In the genomic region with DNA sequence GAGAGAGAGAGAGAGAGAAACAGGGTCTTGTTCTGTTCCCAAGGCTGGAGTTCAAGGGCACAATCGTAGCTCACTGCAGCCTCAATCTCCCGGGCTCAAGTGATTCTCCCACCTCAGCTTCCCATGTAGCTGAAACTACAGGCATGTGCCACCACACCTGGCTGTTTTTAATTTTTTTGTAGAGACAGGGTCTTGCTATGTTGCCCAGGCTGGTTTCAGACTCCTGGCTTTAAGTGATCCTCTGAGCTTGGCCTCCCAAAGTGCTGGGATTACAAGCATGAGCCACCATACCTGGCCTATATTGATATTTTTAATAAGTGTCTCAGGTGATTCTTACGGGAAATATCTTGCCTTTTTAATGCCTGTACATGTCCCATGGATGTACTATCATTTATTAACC, we compare ENCODE assay signal across 13 cellular contexts. TPM values are rescaled to one million over a fixed set of nuclear protein-coding genes. Genes with fewer than 3 reads are reported as not detected.
DNase-seq lines count a peak whose midpoint lies in the region; ATAC-seq and TF ChIP-seq lines count a peak whose summit lies in the region.
"Had no signal": no experiment of that assay in that cellular context is flagged by ENCODE, and none has a peak within 500 bp of the region (broad histone marks: within the 10 kb centered on the region; RNA-seq: fewer than 3 reads in every experiment).

No MANE protein-coding gene starts in this region.

- no peaks in the 10 kb centered on the region for H3K9me3 Mint-ChIP-seq in neural progenitor cell
- no peaks in the 10 kb centered on the region for H3K9me3 Mint-ChIP-seq in type B pancreatic cell
- no peaks in the 10 kb centered on the region for H3K9me3 Mint-ChIP-seq in CD4-positive, alpha-beta T cell
- H3K9me3 Mint-ChIP-seq: CD4-positive, CD25-positive, alpha-beta regulatory T cell had no signal

- H2AFZ ChIP-seq in neural progenitor cell (replicated peaks) (no peak overlapping the region), OCI-LY7 (ENCODE audit: low read length) (no peak overlapping the region)

- no peaks in the 10 kb centered on the region for H3F3A ChIP-seq in neural progenitor cell (ENCODE audit: low read depth)

- no peaks in the 10 kb centered on the region for H3K36me3 ChIP-seq in left ventricle myocardium inferior
- H3K36me3 ChIP-seq in neural progenitor cell, result no peaks in the 10 kb centered on the region
- no peaks in the 10 kb centered on the region for H3K36me3 ChIP-seq in OCI-LY7 (ENCODE audit: insufficient read depth, low read length)

- H3K4me2 ChIP-seq in neural progenitor cell, result no peak overlapping the region
- H3K4me2 ChIP-seq in OCI-LY7 (ENCODE audit: low read length), result no peak overlapping the region

- H3K27ac ChIP-seq in left ventricle myocardium inferior (replicated peaks), result peak overlapping the region; percentile 79
- H3K27ac ChIP-seq in neural progenitor cell, result no peak overlapping the region
- no peak overlapping the region for H3K27ac ChIP-seq in OCI-LY7 (ENCODE audit: low read depth, low read length, poor library complexity, severe bottlenecking)
- H3K27ac ChIP-seq in CD4-positive, alpha-beta T cell (ENCODE audit: low read depth, low read length), result no peak overlapping the region
- H3K27ac ChIP-seq: 22Rv1 had no signal

- H3K9me3 ChIP-seq in left ventricle myocardium inferior (replicated peaks) (no peaks in the 10 kb centered on the region), neural progenitor cell (ENCODE audit: low read depth) (no peaks in the 10 kb centered on the region), OCI-LY7 (ENCODE audit: low read length) (no peaks in the 10 kb centered on the region)
- H3K9me3 ChIP-seq in CD4-positive, alpha-beta T cell (ENCODE audit: control insufficient read depth, low read length), result no peaks in the 10 kb centered on the region

- H3K27me3 ChIP-seq in left ventricle myocardium inferior (ENCODE audit: low read depth), result peaks cover 38% of the 10 kb centered on the region
- H3K27me3 ChIP-seq in neural progenitor cell, result no peaks in the 10 kb centered on the region
- H3K27me3 ChIP-seq in CD4-positive, alpha-beta T cell (ENCODE audit: control insufficient read depth, insufficient read depth, low read length), result peaks cover 6% of the 10 kb centered on the region

- BruUV-seq in OCI-LY7 (replicated peaks; lab: Mats Ljungman, UMichigan), result no TSS peak

- H3K27me3 Mint-ChIP-seq in neural progenitor cell (ENCODE audit: insufficient read depth, low read depth) (peaks cover 12% of the 10 kb centered on the region), type B pancreatic cell (peaks cover 7% of the 10 kb centered on the region)
- peaks cover 13% of the 10 kb centered on the region for H3K27me3 Mint-ChIP-seq in CD4-positive, alpha-beta T cell

- H3K36me3 Mint-ChIP-seq in neural progenitor cell (no peaks in the 10 kb centered on the region), type B pancreatic cell (no peaks in the 10 kb centered on the region)
- H3K36me3 Mint-ChIP-seq in CD4-positive, alpha-beta T cell (ENCODE audit: low read depth), result no peaks in the 10 kb centered on the region
- H3K36me3 Mint-ChIP-seq: CD4-positive, CD25-positive, alpha-beta regulatory T cell had no signal

- no peak for ATAC-seq in Right ventricle myocardium inferior
- no peak for ATAC-seq in CD4-positive, alpha-beta T cell (ENCODE audit: poor library complexity)
- ATAC-seq: HCT116 had no signal

- H3K27ac Mint-ChIP-seq in neural progenitor cell (peak overlapping the region; percentile 22), type B pancreatic cell (no peak overlapping the region)
- no peak overlapping the region for H3K27ac Mint-ChIP-seq in CD4-positive, alpha-beta T cell
- H3K27ac Mint-ChIP-seq: CD4-positive, CD25-positive, alpha-beta regulatory T cell had no signal

- no peak overlapping the region for H3K9ac ChIP-seq in neural progenitor cell

- CTCF ChIA-PET in OCI-LY7 (lab: Charles Lee; ENCODE audit: unreplicated experiment), result interaction anchor here (1.2 kb wide), 1 partner anchor 181 kb away, joined by 3 read pairs; no protein-coding TSS in a partner anchor
- CTCF ChIA-PET in CD4-positive, alpha-beta T cell (lab: Charles Lee), result no interaction called here

- POLR2A ChIA-PET in OCI-LY7 (lab: Charles Lee), result interaction anchor here (0.6 kb wide), 1 partner anchor 140 kb away, joined by 3 read pairs; no protein-coding TSS in a partner anchor
- POLR2A ChIA-PET in CD4-positive, alpha-beta T cell (lab: Charles Lee), result no interaction called here

- H3K9me2 ChIP-seq in OCI-LY7 (ENCODE audit: insufficient read depth, low read length), result no peaks in the 10 kb centered on the region

- intact Hi-C loops in left ventricle myocardium inferior (cut with micrococcal nuclease) (loop anchor here (5.0 kb wide), 1 partner anchor 184 kb away; no protein-coding TSS in a partner anchor), Right ventricle myocardium inferior (cut with DNase I) (no loop called here), OCI-LY7 (cut with micrococcal nuclease; ENCODE audit: unreplicated experiment) (no loop called here)
- intact Hi-C loops in CD4-positive, alpha-beta T cell (cut with DNase I, micrococcal nuclease), result no loop called here

- no peak overlapping the region for H3K4me3 Mint-ChIP-seq in neural progenitor cell
- H3K4me3 Mint-ChIP-seq in type B pancreatic cell, result peak overlapping the region; percentile 15
- no peak overlapping the region for H3K4me3 Mint-ChIP-seq in CD4-positive, alpha-beta T cell
- H3K4me3 Mint-ChIP-seq: CD4-positive, CD25-positive, alpha-beta regulatory T cell had no signal

- H3K4me1 Mint-ChIP-seq in neural progenitor cell (peaks cover 37% of the 10 kb centered on the region), type B pancreatic cell (ENCODE audit: unreplicated experiment) (peaks cover 24% of the 10 kb centered on the region)
- H3K4me1 Mint-ChIP-seq in CD4-positive, alpha-beta T cell (ENCODE audit: low read depth), result no peaks in the 10 kb centered on the region

- H3K4me1 ChIP-seq in left ventricle myocardium inferior, result peaks cover 25% of the 10 kb centered on the region
- H3K4me1 ChIP-seq in neural progenitor cell, result peaks cover 21% of the 10 kb centered on the region
- H3K4me1 ChIP-seq in OCI-LY7 (ENCODE audit: insufficient read depth, low read length, poor library complexity, severe bottlenecking), result peaks cover 22% of the 10 kb centered on the region

- H4K20me1 ChIP-seq in neural progenitor cell (ENCODE audit: low read depth) (no peaks in the 10 kb centered on the region), OCI-LY7 (ENCODE audit: insufficient read depth, low read length) (no peaks in the 10 kb centered on the region)

- H3K79me2 ChIP-seq in neural progenitor cell (ENCODE audit: low read depth) (no peaks in the 10 kb centered on the region), OCI-LY7 (ENCODE audit: insufficient read depth, low read depth, low read length) (no peaks in the 10 kb centered on the region)

- H3K4me3 ChIP-seq in left ventricle myocardium inferior, result no peak overlapping the region
- no peak overlapping the region for H3K4me3 ChIP-seq in neural progenitor cell
- no peak overlapping the region for H3K4me3 ChIP-seq in OCI-LY7 (ENCODE audit: low read depth, low read length, poor library complexity, severe bottlenecking)

- DNase-seq in left ventricle myocardium inferior (no peak), Right ventricle myocardium inferior (ENCODE audit: missing footprints) (no peak), NCI-H69 (lab: John Stamatoyannopoulos, UW) (peak; percentile 20), neural progenitor cell (ENCODE audit: low spot score) (no peak), type B pancreatic cell (ENCODE audit: extremely low spot score, unreplicated experiment) (no peak), OCI-LY7 (ENCODE audit: low spot score) (no peak), UCSD-AML1 (lab: John Stamatoyannopoulos, UW; ENCODE audit: unreplicated experiment) (no peak)
- DNase-seq in CD4-positive, alpha-beta T cell, result no peak
- DNase-seq: Calu3; CD4-positive, CD25-positive, alpha-beta regulatory T cell; DMS 273 treated with DMSO at 0.1 percent for 48 hours had no signal

- TF ChIP-seq CTCF in left ventricle myocardium inferior (IDR thresholded peaks at IDR 0.05; ENCODE audit: borderline replicate concordance) (no peak), neural progenitor cell (IDR thresholded peaks at IDR 0.05) (no peak), type B pancreatic cell (conservative IDR thresholded peaks at IDR 0.05) (no peak), OCI-LY7 (conservative IDR thresholded peaks at IDR 0.05; ENCODE audit: low read length) (no peak)
- TF ChIP-seq CTCF in CD4-positive, alpha-beta T cell (IDR thresholded peaks at IDR 0.05), result no peak

RNA-seq across cellular contexts. Expression of a gene that starts 50.9 kb away (rescaled TPM):
- 8.3 TPM for total RNA-seq in left ventricle myocardium inferior
- total RNA-seq in Right ventricle myocardium inferior, result 12.8 TPM
- 25.0 and 31.1 TPM in 2 replicates for total RNA-seq in neural progenitor cell (ENCODE audit: low replicate concordance)
- total RNA-seq in type B pancreatic cell (ENCODE audit: low replicate concordance), result 40.4 and 105 TPM in 2 replicates
- total RNA-seq in OCI-LY7 (2014; rRNA removed; shearing (Covaris generic)), result 0.25 and 0.28 TPM in 2 replicates
- not detected in 2 replicates for total RNA-seq in OCI-LY7 (2022)
- total RNA-seq in CD4-positive, alpha-beta T cell, result not detected
